ENCODE assay signal across 1 cellular context in genomic region chr7:79298145-79298760, GRCh38.
TF ChIP-seq lines count a peak whose summit lies in the region.

No MANE protein-coding gene starts in this region.

TF ChIP-seq in K562, 482 proteins besides CTCF, POLR2A, EP300 and RAD21 (continued from another document):
- TF ChIP-seq ZBTB33 (CRISPR knock-in tag; IDR thresholded peaks at IDR 0.05) (no peak), MTA2 (IDR thresholded peaks at IDR 0.05; ENCODE audit: low read depth) (no peak), NELFE (IDR thresholded peaks at IDR 0.05; ENCODE audit: insufficient read depth, insufficient read length) (no peak), STAT5B (CRISPR knock-in tag; IDR thresholded peaks at IDR 0.05) (no peak), GMEB1 (CRISPR knock-in tag; IDR thresholded peaks at IDR 0.05) (no peak), CEBPG (CRISPR knock-in tag; IDR thresholded peaks at IDR 0.05) (no peak), CEBPG (tag; conservative IDR thresholded peaks at IDR 0.05 in 1 of 2, IDR thresholded peaks at IDR 0.05 in 1 of 2) (no peak)
